20 cellular contexts compared by ENCODE assay signal in genomic region chr18:11750581-11751304, GRCh38.
DNase-seq lines count a peak whose midpoint lies in the region; ATAC-seq, FAIRE-seq and TF ChIP-seq lines count a peak whose summit lies in the region.
"Had no signal": no experiment of that assay in that cellular context is flagged by ENCODE, and none has a peak within 500 bp of the region (broad histone marks: within the 10 kb centered on the region; RNA-seq: fewer than 3 reads in every experiment).

No MANE protein-coding gene starts in this region.

- peaks cover 15% of the 10 kb centered on the region for H3K23me2 ChIP-seq in H1 (ENCODE audit: low read depth, low read length)

- H3K4me3 Mint-ChIP-seq in stimulated activated naive CD8-positive, alpha-beta T cell treated with anti-CD3 and anti-CD28 coated beads, Interleukin-15, amount 100 ng/mL, for 72 hours: peak overlapping the region; percentile 23 to 29
- peak overlapping the region in 6 of 10 donors; percentile 25 to 67 (median 42) for H3K4me3 Mint-ChIP-seq in naive thymus-derived CD8-positive, alpha-beta T cell

- H3K36me3 Mint-ChIP-seq in naive thymus-derived CD8-positive, alpha-beta T cell: peaks cover 0 to 5% (median 0%) of the 10 kb centered on the region in 3 donors

- peaks cover 58% of the 10 kb centered on the region for H3K27me3 Mint-ChIP-seq in stimulated activated naive CD8-positive, alpha-beta T cell treated with anti-CD3 and anti-CD28 coated beads, Interleukin-15, amount 100 ng/mL, for 72 hours
- peaks cover 29 to 66% (median 54%) of the 10 kb centered on the region in 5 donors for H3K27me3 Mint-ChIP-seq in naive thymus-derived CD8-positive, alpha-beta T cell

- TF ChIP-seq POLR2A in H1 (IDR thresholded peaks at IDR 0.05; ENCODE audit: control extremely low read depth in 1 of 2, low read depth in 2 of 2, low read length in 2 of 2): no peak
- no peak for TF ChIP-seq POLR2A in esophagus squamous epithelium (IDR thresholded peaks at IDR 0.05)

- H3K9me3 Mint-ChIP-seq in stimulated activated naive CD8-positive, alpha-beta T cell treated with anti-CD3 and anti-CD28 coated beads, Interleukin-15, amount 100 ng/mL, for 72 hours: no peaks in the 10 kb centered on the region
- no peaks in the 10 kb centered on the region for H3K9me3 Mint-ChIP-seq in naive thymus-derived CD8-positive, alpha-beta T cell

- intact Hi-C loops in esophagus squamous epithelium (cut with DNase I): no loop called here
- intact Hi-C loops in A673 (cut with micrococcal nuclease; ENCODE audit: unreplicated experiment): no loop called here

- H3K27ac ChIP-seq in H1 (ENCODE audit: low read depth, low read length): no peak overlapping the region
- no peak overlapping the region for H3K27ac ChIP-seq in esophagus squamous epithelium
- H3K27ac ChIP-seq in A673 (ENCODE audit: low read depth, low read length, poor library complexity, severe bottlenecking): no peak overlapping the region

- peak overlapping the region; percentile 88; the same call in 1 of the 2 replicates for H2BK15ac ChIP-seq in H1 (ENCODE audit: low read length)

- 0 out of 2 replicates have a peak overlapping the region, but pooled peaks have one; percentile 2 for H2BK5ac ChIP-seq in H1 (ENCODE audit: low read depth, low read length)

- no peak overlapping the region for H3K27ac Mint-ChIP-seq in stimulated activated naive CD8-positive, alpha-beta T cell treated with anti-CD3 and anti-CD28 coated beads, Interleukin-15, amount 100 ng/mL, for 72 hours
- no peak overlapping the region for H3K27ac Mint-ChIP-seq in naive thymus-derived CD8-positive, alpha-beta T cell

- no peak for DNase-seq in stimulated activated naive CD8-positive, alpha-beta T cell treated with anti-CD3 and anti-CD28 coated beads, Interleukin-15, amount 100 ng/mL, for 72 hours
- no peak for DNase-seq in stimulated activated naive CD8-positive, alpha-beta T cell treated with anti-CD3 and anti-CD28 coated beads, Interleukin-15, Interleukin-2, amounts not matched to agents 100 U/mL and 50 U/mL, for 24 hours
- DNase-seq in H1 (ENCODE audit: low read depth in 1 of 2, low spot score in 2 of 2) (no peak), esophagus squamous epithelium (lab: John Stamatoyannopoulos, UW) (no peak), A673 (ENCODE audit: low spot score) (no peak), HuH-7.5 (ENCODE audit: low spot score) (no peak)
- DNase-seq in naive thymus-derived CD8-positive, alpha-beta T cell: no peak
- DNase-seq in activated CD4-positive, alpha-beta T cell treated with anti-CD3 and anti-CD28 coated beads, Interleukin-2, amount 50 U/mL, for 4 hours: no peak
- DNase-seq: ACHN; activated CD4-positive, alpha-beta T cell treated with anti-CD3 and anti-CD28 coated beads for 1 hour; GDM1; HCEC 1CT; kidney; NCI-H187; NCI-H226; NCI-H82; small intestine; stimulated activated CD4-positive, alpha-beta T cell treated with anti-CD3 and anti-CD28 coated beads, Interleukin-4, amount 100 ng/mL, for 1 hour had no signal

- ATAC-seq in stimulated activated naive CD8-positive, alpha-beta T cell treated with anti-CD3 and anti-CD28 coated beads, Interleukin-15, amount 100 ng/mL, for 72 hours: peak; percentile 21
- no peak for ATAC-seq in stimulated activated naive CD8-positive, alpha-beta T cell treated with anti-CD3 and anti-CD28 coated beads, Interleukin-15, Interleukin-2, amounts not matched to agents 100 U/mL and 50 U/mL, for 24 hours
- no peak for ATAC-seq in naive thymus-derived CD8-positive, alpha-beta T cell
- ATAC-seq: K562, Panc1 had no signal

- H3K4ac ChIP-seq in H1 (replicated peaks; ENCODE audit: insufficient read length, low read depth, low read length): no peak overlapping the region

- peaks cover 12% of the 10 kb centered on the region for H3K4me1 Mint-ChIP-seq in stimulated activated naive CD8-positive, alpha-beta T cell treated with anti-CD3 and anti-CD28 coated beads, Interleukin-15, amount 100 ng/mL, for 72 hours
- H3K4me1 Mint-ChIP-seq in naive thymus-derived CD8-positive, alpha-beta T cell: peaks cover 11 to 15% (median 12%) of the 10 kb centered on the region in 4 donors

- no peak overlapping the region for H2AFZ ChIP-seq in H1 (ENCODE audit: low read length)

- 75% methylated on average over 25 of the region's 32 CpGs; no CpG with 5 or more reads in 1 of the 2 experiments for WGBS in H1 (ENCODE audit: extremely low coverage in 1 of 2, insufficient coverage in 1 of 2, insufficient read length in 1 of 2, insufficient replicate concordance in 2 of 2, low coverage in 1 of 2, low lambda C conversion rate in 2 of 2, missing lambda C conversion rate in 1 of 2), 2 experiments
- 85 to 88% methylated on average over 23 to 31 of the region's 32 CpGs for WGBS in esophagus squamous epithelium, 2 donors

- H2BK20ac ChIP-seq in H1 (ENCODE audit: low read length): peak overlapping the region; percentile 9; the same call in 1 of the 2 replicates

- no peak for TF ChIP-seq EP300 in H1 (IDR thresholded peaks at IDR 0.05; ENCODE audit: borderline replicate concordance in 1 of 2, low read depth in 2 of 2, low read length in 2 of 2)

- H3K9ac ChIP-seq in H1 (replicated peaks in 1 of 4; ENCODE audit: extremely low read depth in 1 of 4, low read depth in 3 of 4, low read length in 3 of 4): no peak overlapping the region

- peak overlapping the region; percentile 36 for H2BK120ac ChIP-seq in H1 (replicated peaks; ENCODE audit: low read depth, low read length)

- POLR2A ChIA-PET in H1 (lab: Charles Lee; ENCODE audit: partially characterized antibody) (interaction anchor here (0.5 kb wide), 1 partner anchor 196 kb away, joined by 3 read pairs; no protein-coding TSS in a partner anchor), A673 (lab: Charles Lee; ENCODE audit: low non-redundant PET) (no interaction called here)
- POLR2A ChIA-PET in naive thymus-derived CD8-positive, alpha-beta T cell (lab: Charles Lee): no interaction called here

- peak overlapping the region; percentile 87; the same call in 1 of the 2 replicates for H2BK12ac ChIP-seq in H1 (ENCODE audit: low read depth, low read length)

- H3K79me1 ChIP-seq in H1 (ENCODE audit: low read depth, low read length): no peaks in the 10 kb centered on the region

- peak overlapping the region; percentile 65 for H4K8ac ChIP-seq in H1 (ENCODE audit: extremely low read depth, insufficient read depth, low read length)

- peak overlapping the region in 2 of 4 experiments; percentile 66 to 70; a peak in 3 of 8 replicates for H3K4me3 ChIP-seq in H1 (ENCODE audit: extremely low read depth in 1 of 4, insufficient read depth in 2 of 4, low read depth in 3 of 4, low read length in 4 of 4)
- peak overlapping the region in 1 of 4 donors; percentile 59 for H3K4me3 ChIP-seq in esophagus squamous epithelium
- no peak overlapping the region for H3K4me3 ChIP-seq in A673 (ENCODE audit: low read depth, low read length, poor library complexity, severe bottlenecking)
- H3K4me3 ChIP-seq: K562 had no signal

- no peak overlapping the region for H3K56ac ChIP-seq in H1 (replicated peaks; ENCODE audit: insufficient read length, low read depth, low read length)

- H4K91ac ChIP-seq in H1 (replicated peaks; ENCODE audit: insufficient read length, low read length): peak overlapping the region; percentile 36

- no peak for FAIRE-seq in H1 (lab: Jason Lieb, UNC)
- FAIRE-seq: K562, kidney, small intestine had no signal

- no peaks in the 10 kb centered on the region for H3K79me2 ChIP-seq in H1 (ENCODE audit: control insufficient read depth in 1 of 2, insufficient read depth in 2 of 2, low read length in 2 of 2)

- TF ChIP-seq CTCF in H1 (IDR thresholded peaks at IDR 0.05; ENCODE audit: control extremely low read depth in 1 of 3, insufficient read depth in 1 of 3, low read depth in 1 of 3, low read length in 3 of 3): no peak
- no peak for TF ChIP-seq CTCF in esophagus squamous epithelium (IDR thresholded peaks at IDR 0.05)
- no peak for TF ChIP-seq CTCF in A673 (conservative IDR thresholded peaks at IDR 0.05; ENCODE audit: low read depth, low read length)

- CTCF ChIA-PET in H1 (lab: Charles Lee; ENCODE audit: partially characterized antibody) (interaction anchor here (0.6 to 1.7 kb wide), 8 partner anchors 9 to 612 kb away, joined by 3 to 6 read pairs (median 3); no protein-coding TSS in a partner anchor), A673 (lab: Charles Lee) (no interaction called here)

- BruUV-seq in A673 (replicated peaks; lab: Mats Ljungman, UMichigan): no TSS peak

- no peak for TF ChIP-seq RAD21 in H1 (IDR thresholded peaks at IDR 0.05 in 1 of 2, conservative IDR thresholded peaks at IDR 0.05 in 1 of 2; ENCODE audit: low read depth in 2 of 2, low read length in 2 of 2)

- peak overlapping the region; percentile 25; the same call in 1 of the 2 replicates for H3K18ac ChIP-seq in H1 (ENCODE audit: extremely low read depth, low read length)

- H3K36me3 ChIP-seq in H1 (ENCODE audit: control insufficient read depth in 2 of 4, insufficient read depth in 4 of 4, low read length in 3 of 4) (no peaks in the 10 kb centered on the region), esophagus squamous epithelium (no peaks in the 10 kb centered on the region), A673 (ENCODE audit: insufficient read depth, low read length, poor library complexity, severe bottlenecking) (no peaks in the 10 kb centered on the region)

- H3K4me1 ChIP-seq in H1 (replicated peaks in 1 of 4; ENCODE audit: control insufficient read depth in 3 of 4, insufficient read depth in 4 of 4, low read length in 3 of 4): peaks cover 0 to 11% (median 3%) of the 10 kb centered on the region in 4 experiments; a peak in 5 of 7 replicates
- H3K4me1 ChIP-seq in esophagus squamous epithelium: peaks cover 8 to 21% (median 13%) of the 10 kb centered on the region in 3 donors
- no peaks in the 10 kb centered on the region for H3K4me1 ChIP-seq in A673 (ENCODE audit: insufficient read depth, low read length, poor library complexity, severe bottlenecking)

- no peaks in the 10 kb centered on the region for H4K20me1 ChIP-seq in H1 (replicated peaks in 1 of 2; ENCODE audit: control insufficient read depth in 1 of 2, insufficient read depth in 2 of 2, low read length in 2 of 2)

- H3K27me3 ChIP-seq in H1 (replicated peaks in 1 of 4; ENCODE audit: control insufficient read depth in 3 of 4, extremely low read depth in 1 of 4, insufficient read depth in 3 of 4, low read length in 3 of 4): peaks cover 2 to 35% (median 25%) of the 10 kb centered on the region in 4 experiments
- H3K27me3 ChIP-seq in esophagus squamous epithelium: peaks cover 0 to 37% (median 0%) of the 10 kb centered on the region in 4 donors
- peaks cover 92% of the 10 kb centered on the region for H3K27me3 ChIP-seq in A673 (replicated peaks; ENCODE audit: insufficient read depth, low read depth, low read length, poor library complexity)

- no peak overlapping the region; the same call in 1 of the 2 replicates for H2AK5ac ChIP-seq in H1 (ENCODE audit: low read depth, low read length)

- H3K9me3 ChIP-seq in H1 (ENCODE audit: insufficient read depth in 2 of 2, low read depth in 1 of 2, low read length in 1 of 2) (no peaks in the 10 kb centered on the region; a peak in 1 of 4 replicates), esophagus squamous epithelium (no peaks in the 10 kb centered on the region), A673 (ENCODE audit: low read depth, low read length, poor library complexity, severe bottlenecking) (no peaks in the 10 kb centered on the region)

- no peak overlapping the region for H3K14ac ChIP-seq in H1 (ENCODE audit: insufficient read length)

- peak overlapping the region; percentile 86 to 100 for H3K4me2 ChIP-seq in H1 (ENCODE audit: insufficient read depth in 1 of 2, low read depth in 2 of 2, low read length in 2 of 2)

- no peak overlapping the region for H3K23ac ChIP-seq in H1 (ENCODE audit: insufficient read length)

- H4K5ac ChIP-seq in H1 (ENCODE audit: insufficient read length, low read depth, low read length): no peak overlapping the region
